ENCODE assay signal across 8 cellular contexts in genomic region chr7:37342665-37343471, GRCh38.
DNase-seq lines count a peak whose midpoint lies in the region; ATAC-seq and TF ChIP-seq lines count a peak whose summit lies in the region.

No MANE protein-coding gene starts in this region.

- TF ChIP-seq POLR2A in Raji (IDR thresholded peaks at IDR 0.05; ENCODE audit: insufficient read depth, low read depth, low read length), result peak; percentile 78
- TF ChIP-seq POLR2A in upper lobe of left lung (IDR thresholded peaks at IDR 0.05), result peak in 1 of 4 donors; percentile 32

- H3K27ac Mint-ChIP-seq in naive thymus-derived CD4-positive, alpha-beta T cell, result peak overlapping the region; percentile 92 to 99 (median 95)

- peaks cover 17 to 51% of the 10 kb centered on the region in 2 donors for H3K4me1 ChIP-seq in naive thymus-derived CD4-positive, alpha-beta T cell (ENCODE audit: control insufficient read depth in 2 of 2, insufficient read depth in 2 of 2, low read length in 2 of 2)
- peaks cover 9 to 46% (median 19%) of the 10 kb centered on the region in 4 donors for H3K4me1 ChIP-seq in upper lobe of left lung

- no peaks in the 10 kb centered on the region for H3K27me3 ChIP-seq in naive thymus-derived CD4-positive, alpha-beta T cell (ENCODE audit: control insufficient read depth in 2 of 2, insufficient read depth in 2 of 2, low read length in 2 of 2)
- H3K27me3 ChIP-seq in upper lobe of left lung, result no peaks in the 10 kb centered on the region

- POLR2A ChIA-PET in naive thymus-derived CD4-positive, alpha-beta T cell (lab: Charles Lee), result interaction anchor here (0.8 to 6.1 kb wide), 7 partner anchors 9 to 108 kb away, joined by 3 to 48 read pairs (median 5); partner anchors contain the start of gene ELMO1

- no peaks in the 10 kb centered on the region for H3K9me3 Mint-ChIP-seq in naive thymus-derived CD4-positive, alpha-beta T cell

- DNase-seq in activated gamma-delta T cell treated with Interleukin-2 at 50 U/mL for 16 hours (peak; percentile 66), upper lobe of left lung (peak; percentile 46 to 54), hepatic stellate cell (ENCODE audit: low spot score) (no peak), COLO668 (lab: John Stamatoyannopoulos, UW; ENCODE audit: unreplicated experiment) (no peak)
- peak; percentile 44 to 82 (median 73) for DNase-seq in naive thymus-derived CD4-positive, alpha-beta T cell

- WGBS in upper lobe of left lung, 2 donors, result 43 to 51% methylated on average over 17 to 20 of the region's 20 CpGs

- ATAC-seq in GM18520 (IDR thresholded peaks at IDR 0.05; ENCODE audit: unreplicated experiment) (peak; percentile 59), HG02885 (IDR thresholded peaks at IDR 0.05; ENCODE audit: poor library complexity, unreplicated experiment) (peak; percentile 65), upper lobe of left lung (ENCODE audit: low FRiP score in 2 of 2) (peak; percentile 78)
- peak; percentile 93 for ATAC-seq in naive thymus-derived CD4-positive, alpha-beta T cell

- H3K27me3 Mint-ChIP-seq in naive thymus-derived CD4-positive, alpha-beta T cell, result no peaks in the 10 kb centered on the region

- peak overlapping the region; percentile 55 for H3K4me3 ChIP-seq in naive thymus-derived CD4-positive, alpha-beta T cell (ENCODE audit: low read length)
- peak overlapping the region in 3 of 4 donors; percentile 24 to 42 (median 27) for H3K4me3 ChIP-seq in upper lobe of left lung

- H3K36me3 ChIP-seq in naive thymus-derived CD4-positive, alpha-beta T cell (ENCODE audit: control insufficient read depth in 2 of 3, insufficient read depth in 3 of 3, low read length in 3 of 3), result peaks cover 0 to 10% (median 0%) of the 10 kb centered on the region in 3 experiments
- H3K36me3 ChIP-seq in upper lobe of left lung, result no peaks in the 10 kb centered on the region

- no peaks in the 10 kb centered on the region for H3K9me3 ChIP-seq in naive thymus-derived CD4-positive, alpha-beta T cell (ENCODE audit: control insufficient read depth in 2 of 3, low read length in 3 of 3)
- no peaks in the 10 kb centered on the region for H3K9me3 ChIP-seq in upper lobe of left lung

- intact Hi-C loops in naive thymus-derived CD4-positive, alpha-beta T cell (cut with micrococcal nuclease), result loop anchor here (1.0 to 10.0 kb wide), 12 partner anchors 10 to 1648 kb away; partner anchors contain the start of genes EEPD1 (in 1 of the 2) and HERPUD2 (in 1 of the 2)

- H3K4me1 Mint-ChIP-seq in naive thymus-derived CD4-positive, alpha-beta T cell, result peaks cover 33 to 93% (median 75%) of the 10 kb centered on the region in 7 donors

- peak in 1 of 4 donors; percentile 34 for TF ChIP-seq EP300 in upper lobe of left lung (IDR thresholded peaks at IDR 0.05)

- peak overlapping the region; percentile 78 to 98 (median 88) for H3K4me3 Mint-ChIP-seq in naive thymus-derived CD4-positive, alpha-beta T cell

- CTCF ChIA-PET in naive thymus-derived CD4-positive, alpha-beta T cell (lab: Charles Lee), result interaction anchor here (0.7 to 1.7 kb wide), 9 partner anchors 10 to 107 kb away, joined by 3 to 8 read pairs (median 3); no protein-coding TSS in a partner anchor

- TF ChIP-seq CTCF in upper lobe of left lung (IDR thresholded peaks at IDR 0.05), result peak in 3 of 6 experiments; percentile 13 to 35 (median 32)

- H3K36me3 Mint-ChIP-seq in naive thymus-derived CD4-positive, alpha-beta T cell, result peaks cover 12 to 34% (median 19%) of the 10 kb centered on the region in 5 donors

- peak overlapping the region; percentile 69 for H3K27ac ChIP-seq in naive thymus-derived CD4-positive, alpha-beta T cell (ENCODE audit: low read depth, low read length)
- peak overlapping the region; percentile 75 to 87 (median 82) for H3K27ac ChIP-seq in upper lobe of left lung

Comparison
In these comparisons a context has a peak if more than half of its experiments do, and no peak if none do; other contexts are left out.
1. DNase-seq: peak in activated gamma-delta T cell treated with Interleukin-2 at 50 U/mL for 16 hours (single experiment), naive thymus-derived CD4-positive, alpha-beta T cell (9 of 9) and upper lobe of left lung (2 of 2); none in hepatic stellate cell (single experiment) and COLO668 (single experiment).
2. Peak in every context shown above with its lines, with median percentiles within 50 percentile points of each other: ATAC-seq.